ENCODE assay signal across 8 cellular contexts in genomic region chr14:67525389-67525788, GRCh38.
"Had no signal": no experiment of that assay in that cellular context is flagged by ENCODE, and none has a peak within 500 bp of the region (broad histone marks: within the 10 kb centered on the region; RNA-seq: fewer than 3 reads in every experiment).

No MANE protein-coding gene starts in this region.

- FAIRE-seq: G401.6, GM12878, GM12891, GM12892, GM18507, GM19239 had no signal

- ATAC-seq: GM12878 had no signal

- DNase-seq: GDM1, GF-D8 had no signal

- H3K4me3 ChIP-seq: GM12878 had no signal
